Comparison of ENCODE assay signal across 8 cellular contexts in genomic region chr2:61536086-61536722, GRCh38. TPM values are rescaled to one million over a fixed set of nuclear protein-coding genes. Genes with fewer than 3 reads are reported as not detected.
DNase-seq lines count a peak whose midpoint lies in the region; ATAC-seq and TF ChIP-seq lines count a peak whose summit lies in the region.

No MANE protein-coding gene starts in this region.

- H3K9ac ChIP-seq in IMR-90 (ENCODE audit: low read depth, low read length) = peak overlapping the region; percentile 98

- H3K23ac ChIP-seq in IMR-90 (ENCODE audit: low read depth, low read length) = peak overlapping the region; percentile 99

- TF ChIP-seq RAD21 in IMR-90 (IDR thresholded peaks at IDR 0.05; ENCODE audit: low read length) = no peak

- H3K4ac ChIP-seq in IMR-90 (ENCODE audit: low read depth, low read length) = peak overlapping the region; percentile 81

- POLR2A ChIA-PET in CD4-positive, alpha-beta T cell (lab: Charles Lee) = interaction anchor here (1.2 to 3.3 kb wide), 4 partner anchors 9 to 66 kb away, joined by 3 to 53 read pairs (median 12); partner anchors contain the start of gene USP34
- POLR2A ChIA-PET in IMR-90 (lab: Charles Lee; ENCODE audit: unreplicated experiment) (no interaction called here), WTC11 (lab: Charles Lee) (interaction anchor here (0.5 to 2.7 kb wide), 3 partner anchors 39 to 303 kb away, joined by 3 to 16 read pairs (median 4); no protein-coding TSS in a partner anchor)

- no peaks in the 10 kb centered on the region for H3K9me3 Mint-ChIP-seq in CD4-positive, alpha-beta T cell
- no peaks in the 10 kb centered on the region for H3K9me3 Mint-ChIP-seq in WTC11
- H3K9me3 Mint-ChIP-seq in progenitor cell of endocrine pancreas (ENCODE audit: low read depth) = peaks cover 3% of the 10 kb centered on the region

- H3K4me2 ChIP-seq in IMR-90 (ENCODE audit: low read depth, low read length) = peak overlapping the region; percentile 58

- H3K4me3 ChIP-seq in IMR-90 (ENCODE audit: insufficient read depth, low read depth, low read length) (peak overlapping the region; percentile 83), foreskin fibroblast (ENCODE audit: low read depth in 1 of 2, low read length in 2 of 2) (peak overlapping the region; percentile 61 to 91)

- no peaks in the 10 kb centered on the region for H3K27me3 Mint-ChIP-seq in CD4-positive, alpha-beta T cell
- H3K27me3 Mint-ChIP-seq in WTC11 (ENCODE audit: low read depth) = no peaks in the 10 kb centered on the region; the same call in 1 of the 2 replicates
- no peaks in the 10 kb centered on the region for H3K27me3 Mint-ChIP-seq in progenitor cell of endocrine pancreas

- H3K4me3 Mint-ChIP-seq in CD4-positive, alpha-beta T cell = peak overlapping the region; percentile 95
- peak overlapping the region; percentile 97 for H3K4me3 Mint-ChIP-seq in WTC11
- H3K4me3 Mint-ChIP-seq in progenitor cell of endocrine pancreas (ENCODE audit: low read depth) = peak overlapping the region; percentile 99

- no peaks in the 10 kb centered on the region for H3K9me1 ChIP-seq in IMR-90 (ENCODE audit: insufficient read depth, low read length)

- WGBS in IMR-90 (ENCODE audit: extremely low coverage in 2 of 2, insufficient read length in 1 of 2), 2 experiments = 0% methylated on average over 3 of the region's 20 CpGs; no CpG with 5 or more reads in 1 of the 2 experiments

- CTCF ChIA-PET in CD4-positive, alpha-beta T cell (lab: Charles Lee) = interaction anchor here (3.7 kb wide), 1 partner anchor 110 kb away, joined by 13 read pairs; no protein-coding TSS in a partner anchor
- CTCF ChIA-PET in IMR-90 (lab: Yijun Ruan, JAX) = no interaction called here
- CTCF ChIA-PET in WTC11 (lab: Charles Lee) = no interaction called here

- H2BK120ac ChIP-seq in IMR-90 (ENCODE audit: low read depth, low read length) = no peak overlapping the region

- intact Hi-C loops in CD4-positive, alpha-beta T cell (cut with DNase I, micrococcal nuclease) = loop anchor here (5.0 to 10.0 kb wide), 7 partner anchors 109 to 469 kb away; partner anchors contain the start of genes FAM161A (in 1 of the 2) and SANBR (in 1 of the 2)
- intact Hi-C loops in IMR-90 (cut with micrococcal nuclease) = loop anchor here (1.0 to 10.0 kb wide), 6 partner anchors 47 to 349 kb away; partner anchors contain the start of genes CCT4, FAM161A and USP34

- H3K14ac ChIP-seq in IMR-90 (replicated peaks; ENCODE audit: low read depth, low read length) = peak overlapping the region; percentile 99

- peak overlapping the region; percentile 70 for H2BK5ac ChIP-seq in IMR-90 (ENCODE audit: low read depth, low read length, poor library complexity, severe bottlenecking)

- H3K9me3 ChIP-seq in CD4-positive, alpha-beta T cell (ENCODE audit: control insufficient read depth, low read length) = no peaks in the 10 kb centered on the region
- no peaks in the 10 kb centered on the region for H3K9me3 ChIP-seq in IMR-90 (ENCODE audit: control insufficient read depth, insufficient read depth, low read length)

- peaks cover 40% of the 10 kb centered on the region for H3K4me1 Mint-ChIP-seq in CD4-positive, alpha-beta T cell (ENCODE audit: low read depth)
- H3K4me1 Mint-ChIP-seq in WTC11 (peaks cover 49% of the 10 kb centered on the region), progenitor cell of endocrine pancreas (ENCODE audit: low read depth) (peaks cover 31% of the 10 kb centered on the region)

- no peak for TF ChIP-seq POLR2A in IMR-90 (IDR thresholded peaks at IDR 0.05; ENCODE audit: low read depth, low read length)

- peak overlapping the region; percentile 14; the same call in 1 of the 2 replicates for H4K91ac ChIP-seq in IMR-90 (ENCODE audit: insufficient read depth, low read depth, low read length)

- no peaks in the 10 kb centered on the region for H3K27me3 ChIP-seq in CD4-positive, alpha-beta T cell (ENCODE audit: control insufficient read depth, insufficient read depth, low read length)
- no peaks in the 10 kb centered on the region for H3K27me3 ChIP-seq in IMR-90 (ENCODE audit: control insufficient read depth, insufficient read depth, low read length)

- H2AK5ac ChIP-seq in IMR-90 (ENCODE audit: low read depth, low read length) = peak overlapping the region; percentile 74

- no peak for TF ChIP-seq CTCF in CD4-positive, alpha-beta T cell (IDR thresholded peaks at IDR 0.05)
- TF ChIP-seq CTCF in IMR-90 (conservative IDR thresholded peaks at IDR 0.05; ENCODE audit: low read depth, low read length) (no peak), WTC11 (IDR thresholded peaks at IDR 0.05) (no peak), foreskin fibroblast (IDR thresholded peaks at IDR 0.05; ENCODE audit: low read depth, low read length) (no peak), progenitor cell of endocrine pancreas (IDR thresholded peaks at IDR 0.05; ENCODE audit: unreplicated experiment) (no peak)

- no TSS peak for BruUV-seq in IMR-90 (replicated peaks; lab: Mats Ljungman, UMichigan)

- peak overlapping the region; percentile 98 for H3K27ac ChIP-seq in CD4-positive, alpha-beta T cell (ENCODE audit: low read depth, low read length)
- H3K27ac ChIP-seq in IMR-90 (ENCODE audit: insufficient read depth, low read length) = peak overlapping the region; percentile 60

- DNase-seq in CD4-positive, alpha-beta T cell = no peak
- peak; percentile 16 for DNase-seq in IMR-90
- no peak for DNase-seq in WTC11 (ENCODE audit: low spot score)
- no peak for DNase-seq in foreskin fibroblast
- DNase-seq in progenitor cell of endocrine pancreas (ENCODE audit: low spot score, unreplicated experiment) = no peak
- DNase-seq in NCI-H2171 treated with DMSO at 0.1 percent for 48 hours (lab: John Stamatoyannopoulos, UW) = no peak
- DNase-seq in KBM-7 = no peak

- peaks cover 52% of the 10 kb centered on the region for H4K20me1 ChIP-seq in IMR-90 (ENCODE audit: insufficient read depth, low read length)

- no peak overlapping the region for H2BK15ac ChIP-seq in IMR-90 (ENCODE audit: low read depth, low read length)

- no peak overlapping the region for H2BK20ac ChIP-seq in IMR-90 (ENCODE audit: low read depth, low read length)

- H2AFZ ChIP-seq in IMR-90 (replicated peaks; ENCODE audit: low read length, poor library complexity) = peak overlapping the region; percentile 75

- peak overlapping the region in 1 of 2 experiments; percentile 17; a peak in 1 of 4 replicates for H4K8ac ChIP-seq in IMR-90 (ENCODE audit: low read depth in 2 of 2, low read length in 2 of 2)

- H4K5ac ChIP-seq in IMR-90 (ENCODE audit: low read depth, low read length) = no peak overlapping the region; the same call in 1 of the 2 replicates

- dilution Hi-C loops in IMR-90 (cut with HindIII; ENCODE audit: low sequenced_read_pairs, unreplicated experiment) = no loop called here

- H3K4me1 ChIP-seq in IMR-90 (ENCODE audit: control insufficient read depth, insufficient read depth, low read length) = peaks cover 4% of the 10 kb centered on the region

- ATAC-seq in CD4-positive, alpha-beta T cell (ENCODE audit: poor library complexity) = no peak
- no peak for ATAC-seq in IMR-90 (ENCODE audit: low read depth)
- ATAC-seq in WTC11 = no peak
- ATAC-seq in HG03039 (IDR thresholded peaks at IDR 0.05; ENCODE audit: unreplicated experiment) = no peak

- peaks cover 3% of the 10 kb centered on the region; the same call in 1 of the 2 replicates for H3K36me3 ChIP-seq in IMR-90 (ENCODE audit: control insufficient read depth, insufficient read depth, low read length)

- peaks cover 3 to 10% of the 10 kb centered on the region in 2 experiments; a peak in 2 of 4 replicates for H3K79me1 ChIP-seq in IMR-90 (ENCODE audit: low read depth in 1 of 2, low read length in 2 of 2)

- peak overlapping the region; percentile 56 for H2AK9ac ChIP-seq in IMR-90 (replicated peaks; ENCODE audit: low read depth, low read length, poor library complexity)

- H3K36me3 Mint-ChIP-seq in CD4-positive, alpha-beta T cell (ENCODE audit: low read depth) = peaks cover 28% of the 10 kb centered on the region
- H3K36me3 Mint-ChIP-seq in WTC11 (peaks cover 37% of the 10 kb centered on the region), progenitor cell of endocrine pancreas (ENCODE audit: insufficient read depth) (peaks cover 8% of the 10 kb centered on the region)

- peak overlapping the region; percentile 38; the same call in 1 of the 2 replicates for H3K18ac ChIP-seq in IMR-90 (ENCODE audit: low read depth, low read length)

- peak overlapping the region; percentile 97 for H3K27ac Mint-ChIP-seq in CD4-positive, alpha-beta T cell
- H3K27ac Mint-ChIP-seq in WTC11 = peak overlapping the region; percentile 100
- H3K27ac Mint-ChIP-seq in progenitor cell of endocrine pancreas = peak overlapping the region; percentile 100

- peak overlapping the region; percentile 64 for H3K56ac ChIP-seq in IMR-90 (ENCODE audit: extremely low read depth, insufficient read depth, low read length)

- in situ Hi-C loops in IMR-90 (cut with MboI; ENCODE audit: low sequenced_read_pairs) = no loop called here
- in situ Hi-C loops in KBM-7 (cut with MboI; ENCODE audit: low pct_unique_long_range_greater_than_20kb, low sequenced_read_pairs) = no loop called here

TF ChIP-seq in IMR-90, 13 proteins besides CTCF, POLR2A, EP300 and RAD21 (continues in another document):
- no peak for TF ChIP-seq MAFK (IDR thresholded peaks at IDR 0.05; ENCODE audit: low read depth, low read length)

TF ChIP-seq in WTC11, 78 proteins besides CTCF, POLR2A, EP300 and RAD21 (continues in another document):
- TF ChIP-seq TP53 (CRISPR knock-in tag; IDR thresholded peaks at IDR 0.05) = no peak
- no peak for TF ChIP-seq NR1H2 (CRISPR knock-in tag; IDR thresholded peaks at IDR 0.05)

RNA-seq across cellular contexts. Expression of gene XPO1, which starts 2.0 kb away (rescaled TPM):
- 100 to 1,000 TPM; 111 to 118 TPM for total RNA-seq in CD4-positive, alpha-beta T cell
- total RNA-seq in IMR-90 (2012; rRNA removed) (104 and 192 TPM in 2 replicates), WTC11 (2021) (258 to 272 TPM (median 260 TPM) in 3 replicates), progenitor cell of endocrine pancreas (224 and 236 TPM in 2 replicates)
- polyA plus RNA-seq in IMR-90 (2012; rRNA removed) = 55.9 and 78.5 TPM in 2 replicates
- polyA plus RNA-seq in IMR-90 (2012; cell fraction: cytosol; rRNA removed) = 8.5 and 11.8 TPM in 2 replicates
- polyA plus RNA-seq in IMR-90 (2012; cell fraction: nucleus; rRNA removed; ENCODE audit: low replicate concordance) = 15.1 and 147 TPM in 2 replicates
